9 cellular contexts compared by ENCODE assay signal in genomic region chr22:41557401-41558240, GRCh38. TPM values are rescaled to one million over a fixed set of nuclear protein-coding genes. Genes with fewer than 3 reads are reported as not detected.
DNase-seq lines count a peak whose midpoint lies in the region; ATAC-seq and TF ChIP-seq lines count a peak whose summit lies in the region.
"Had no signal": no experiment of that assay in that cellular context is flagged by ENCODE, and none has a peak within 500 bp of the region (broad histone marks: within the 10 kb centered on the region; RNA-seq: fewer than 3 reads in every experiment).

No MANE protein-coding gene starts in this region.

- H3K4me1 ChIP-seq in tibial artery: peaks cover 0 to 61% (median 32%) of the 10 kb centered on the region in 4 donors

- no peak overlapping the region for H3K4me3 Mint-ChIP-seq in activated naive CD8-positive, alpha-beta T cell treated with anti-CD3 and anti-CD28 coated beads, Interleukin-2, amount 50 U/mL, for 24 hours
- H3K4me3 Mint-ChIP-seq in activated naive CD8-positive, alpha-beta T cell treated with anti-CD3 and anti-CD28 coated beads for 36 hours: no peak overlapping the region
- H3K4me3 Mint-ChIP-seq: naive B cell had no signal

- H3K9me3 Mint-ChIP-seq in activated naive CD8-positive, alpha-beta T cell treated with anti-CD3 and anti-CD28 coated beads, Interleukin-2, amount 50 U/mL, for 24 hours: no peaks in the 10 kb centered on the region
- no peaks in the 10 kb centered on the region for H3K9me3 Mint-ChIP-seq in activated naive CD8-positive, alpha-beta T cell treated with anti-CD3 and anti-CD28 coated beads for 36 hours
- H3K9me3 Mint-ChIP-seq: naive B cell had no signal

- peaks cover 35% of the 10 kb centered on the region for H3K27me3 Mint-ChIP-seq in activated naive CD8-positive, alpha-beta T cell treated with anti-CD3 and anti-CD28 coated beads, Interleukin-2, amount 50 U/mL, for 24 hours
- peaks cover 49% of the 10 kb centered on the region for H3K27me3 Mint-ChIP-seq in activated naive CD8-positive, alpha-beta T cell treated with anti-CD3 and anti-CD28 coated beads for 36 hours

- no peaks in the 10 kb centered on the region for H3K36me3 Mint-ChIP-seq in activated naive CD8-positive, alpha-beta T cell treated with anti-CD3 and anti-CD28 coated beads, Interleukin-2, amount 50 U/mL, for 24 hours (ENCODE audit: low read depth)
- no peaks in the 10 kb centered on the region for H3K36me3 Mint-ChIP-seq in activated naive CD8-positive, alpha-beta T cell treated with anti-CD3 and anti-CD28 coated beads for 36 hours
- H3K36me3 Mint-ChIP-seq: naive B cell had no signal

- H3K9me3 ChIP-seq in tibial artery: no peaks in the 10 kb centered on the region

- TF ChIP-seq CTCF in tibial artery (IDR thresholded peaks at IDR 0.05): no peak

- no peak overlapping the region for H3K27ac Mint-ChIP-seq in activated naive CD8-positive, alpha-beta T cell treated with anti-CD3 and anti-CD28 coated beads, Interleukin-2, amount 50 U/mL, for 24 hours
- no peak overlapping the region for H3K27ac Mint-ChIP-seq in activated naive CD8-positive, alpha-beta T cell treated with anti-CD3 and anti-CD28 coated beads for 36 hours

- no peak for DNase-seq in activated naive CD8-positive, alpha-beta T cell treated with anti-CD3 and anti-CD28 coated beads, Interleukin-2, amount 50 U/mL, for 24 hours
- DNase-seq in activated naive CD8-positive, alpha-beta T cell treated with anti-CD3 and anti-CD28 coated beads for 36 hours: no peak
- DNase-seq in astrocyte of the hippocampus (ENCODE audit: low read depth, low spot score) (peak; percentile 88), kidney tubule cell (ENCODE audit: low spot score) (peak; percentile 71), tibial artery (peak; percentile 76 to 91), mesenteric fat pad (ENCODE audit: low spot score) (no peak)
- DNase-seq: naive B cell had no signal

- intact Hi-C loops in tibial artery (cut with DNase I; ENCODE audit: low total_unique reads): no loop called here

- H3K4me1 Mint-ChIP-seq in activated naive CD8-positive, alpha-beta T cell treated with anti-CD3 and anti-CD28 coated beads, Interleukin-2, amount 50 U/mL, for 24 hours: peaks cover 9% of the 10 kb centered on the region
- peaks cover 6% of the 10 kb centered on the region for H3K4me1 Mint-ChIP-seq in activated naive CD8-positive, alpha-beta T cell treated with anti-CD3 and anti-CD28 coated beads for 36 hours
- H3K4me1 Mint-ChIP-seq: naive B cell had no signal

- peak overlapping the region; percentile 91 to 97 for H3K27ac ChIP-seq in tibial artery

- peak overlapping the region in 1 of 2 donors; percentile 15 for H3K4me3 ChIP-seq in tibial artery

- no peaks in the 10 kb centered on the region for H3K36me3 ChIP-seq in tibial artery

- peak; percentile 52 for ATAC-seq in activated naive CD8-positive, alpha-beta T cell treated with anti-CD3 and anti-CD28 coated beads, Interleukin-2, amount 50 U/mL, for 24 hours
- no peak for ATAC-seq in GM18498 (IDR thresholded peaks at IDR 0.05; ENCODE audit: unreplicated experiment)
- ATAC-seq in HG02623 (IDR thresholded peaks at IDR 0.05; ENCODE audit: unreplicated experiment): no peak

- H3K27me3 ChIP-seq in tibial artery: no peaks in the 10 kb centered on the region

RNA-seq across cellular contexts. Expression of gene CSDC2, which starts 3.2 kb away (rescaled TPM):
- not detected for total RNA-seq in activated naive CD8-positive, alpha-beta T cell treated with anti-CD3 and anti-CD28 coated beads for 36 hours
- 1.7 TPM for total RNA-seq in mesenteric fat pad

RNA-seq across cellular contexts. Expression of gene POLR3H, which starts 13.4 kb away (rescaled TPM):
- 10 to 100 TPM; 69.2 to 70.1 TPM for total RNA-seq in activated naive CD8-positive, alpha-beta T cell treated with anti-CD3 and anti-CD28 coated beads for 36 hours
- total RNA-seq in mesenteric fat pad: 57.5 TPM

RNA-seq across cellular contexts. Expression of gene PMM1, which starts 32.0 kb away (rescaled TPM):
- total RNA-seq in activated naive CD8-positive, alpha-beta T cell treated with anti-CD3 and anti-CD28 coated beads for 36 hours: 10 to 100 TPM; 24.3 to 26.9 TPM
- total RNA-seq in mesenteric fat pad: 51.4 TPM

Comparison
In these comparisons a context has a peak if more than half of its experiments do, and no peak if none do; other contexts are left out.
1. DNase-seq: peak in astrocyte of the hippocampus (single experiment), kidney tubule cell (single experiment) and tibial artery (2 of 2); none in activated naive CD8-positive, alpha-beta T cell treated with anti-CD3 and anti-CD28 coated beads, Interleukin-2, amount 50 U/mL, for 24 hours (single experiment), activated naive CD8-positive, alpha-beta T cell treated with anti-CD3 and anti-CD28 coated beads for 36 hours (single experiment) and mesenteric fat pad (single experiment).